In genomic region chr12:6965026-6965661, GRCh38 we compare ENCODE assay signal across 1 cellular context.
TF ChIP-seq lines count a peak whose summit lies in the region.

No MANE protein-coding gene starts in this region.

TF ChIP-seq in K562, 482 proteins besides CTCF, POLR2A, EP300 and RAD21 (continued from another document and continues in another):
- TF ChIP-seq CTCFL (IDR thresholded peaks at IDR 0.05; ENCODE audit: borderline replicate concordance, insufficient read depth, low read depth, low read length, poor library complexity, severe bottlenecking) (peak; percentile 92), CHD1 (IDR thresholded peaks at IDR 0.05; ENCODE audit: low read length) (no peak), KLF16 (IDR thresholded peaks at IDR 0.05) (0 out of 2 replicates have a peak, but pooled peaks have one; percentile 13), DEAF1 (CRISPR knock-in tag; IDR thresholded peaks at IDR 0.05) (peak; percentile 46), TBL1XR1 (IDR thresholded peaks at IDR 0.05; ENCODE audit: low read length in 2 of 2) (0 out of 4 replicates have a peak, but pooled peaks of 1 of the 2 experiments have one; percentile 34), POLR2G (IDR thresholded peaks at IDR 0.05; ENCODE audit: low read depth, low read length) (peak; percentile 51), SMARCA5 (IDR thresholded peaks at IDR 0.05) (no peak), ZFP1 (CRISPR knock-in tag; IDR thresholded peaks at IDR 0.05) (no peak), SMARCA4 (IDR thresholded peaks at IDR 0.05) (no peak), ZNF740 (CRISPR knock-in tag; IDR thresholded peaks at IDR 0.05) (no peak), ZNF740 (tag; IDR thresholded peaks at IDR 0.05) (no peak), ZFP30 (CRISPR knock-in tag; IDR thresholded peaks at IDR 0.05; ENCODE audit: borderline replicate concordance) (no peak), CXXC5 (CRISPR knock-in tag; IDR thresholded peaks at IDR 0.05) (0 out of 2 replicates have a peak, but pooled peaks have one; percentile 43), NEUROD1 (IDR thresholded peaks at IDR 0.05; ENCODE audit: borderline replicate concordance, low read depth, low read length, partially characterized antibody) (peak; percentile 48), EP400 (IDR thresholded peaks at IDR 0.05) (peak; percentile 79), VEZF1 (CRISPR knock-in tag; IDR thresholded peaks at IDR 0.05) (peak; percentile 44; the same call in 1 of the 2 replicates), NR1H2 (CRISPR knock-in tag; IDR thresholded peaks at IDR 0.05) (no peak), NR2C1 (IDR thresholded peaks at IDR 0.05) (0 out of 2 replicates have a peak, but pooled peaks have one; percentile 15), NR2C1 (tag; IDR thresholded peaks at IDR 0.05) (no peak), RNF2 (IDR thresholded peaks at IDR 0.05) (0 out of 2 replicates have a peak, but pooled peaks have one; percentile 2), CREB1 (IDR thresholded peaks at IDR 0.05) (no peak), CREB1 (CRISPR knock-in tag; IDR thresholded peaks at IDR 0.05) (peak; percentile 48; the same call in 1 of the 2 replicates), XRCC3 (IDR thresholded peaks at IDR 0.05) (no peak), POU5F1 (IDR thresholded peaks at IDR 0.05; ENCODE audit: borderline replicate concordance, low read depth, low read length, partially characterized antibody) (no peak), FOXA1 (IDR thresholded peaks at IDR 0.05; ENCODE audit: borderline replicate concordance) (no peak), HNRNPLL (IDR thresholded peaks at IDR 0.05; ENCODE audit: low read depth, low read length, poor library complexity, severe bottlenecking) (no peak), ZNF79 (CRISPR knock-in tag; IDR thresholded peaks at IDR 0.05; ENCODE audit: low read depth) (no peak), ZNF75A (CRISPR knock-in tag; IDR thresholded peaks at IDR 0.05) (no peak), MTA3 (IDR thresholded peaks at IDR 0.05; ENCODE audit: borderline replicate concordance) (no peak), PHF21A (IDR thresholded peaks at IDR 0.05; ENCODE audit: borderline replicate concordance, low read depth) (no peak), ZNF224 (CRISPR knock-in tag; IDR thresholded peaks at IDR 0.05) (no peak), SIRT6 (IDR thresholded peaks at IDR 0.05; ENCODE audit: low read depth, low read length) (no peak), TFAP4 (CRISPR knock-in tag; IDR thresholded peaks at IDR 0.05; ENCODE audit: borderline replicate concordance) (peak; percentile 93), NR4A1 (CRISPR knock-in tag; IDR thresholded peaks at IDR 0.05) (peak; percentile 75; the same call in 1 of the 2 replicates), NR4A1 (tag; IDR thresholded peaks at IDR 0.05) (no peak), ZNF23 (CRISPR knock-in tag; IDR thresholded peaks at IDR 0.05) (no peak), ZNF507 (tag; conservative IDR thresholded peaks at IDR 0.05) (no peak), PTRF (tag; IDR thresholded peaks at IDR 0.05) (no peak), U2AF2 (optimal IDR thresholded peaks at IDR 0.05; ENCODE audit: low read depth, low read length) (no peak), ARID4B (CRISPR knock-in tag; IDR thresholded peaks at IDR 0.05) (0 out of 2 replicates have a peak, but pooled peaks have one; percentile 32), L3MBTL2 (IDR thresholded peaks at IDR 0.05) (peak; percentile 91), ZNF316 (IDR thresholded peaks at IDR 0.05) (no peak), MECOM (CRISPR knock-in tag; IDR thresholded peaks at IDR 0.05) (no peak), HMGN3 (IDR thresholded peaks at IDR 0.05; ENCODE audit: borderline replicate concordance, extremely low read depth, insufficient read length, low read depth, low read length) (no peak), ZNF766 (CRISPR knock-in tag; conservative IDR thresholded peaks at IDR 0.05) (0 out of 2 replicates have a peak, but pooled peaks have one; percentile 23), GABPA (tag; conservative IDR thresholded peaks at IDR 0.05; ENCODE audit: low read depth) (peak; percentile 26; the same call in 1 of the 2 replicates)
